In genomic region chr14:22922294-22922693, GRCh38 we compare ENCODE assay signal across 2 cellular contexts.
TF ChIP-seq lines count a peak whose summit lies in the region.

No MANE protein-coding gene starts in this region.

TF ChIP-seq in HCT116, 20 proteins besides CTCF, POLR2A, EP300 and RAD21:
- TF ChIP-seq SP1 (IDR thresholded peaks at IDR 0.05; ENCODE audit: low read depth) (no peak), EZH2 (IDR thresholded peaks at IDR 0.05) (no peak), ZFX (IDR thresholded peaks at IDR 0.05) (no peak), FOSL1 (IDR thresholded peaks at IDR 0.05; ENCODE audit: low read depth) (no peak), POLR2AphosphoS5 (IDR thresholded peaks at IDR 0.05; ENCODE audit: low read depth, low read length) (no peak), SIN3A (IDR thresholded peaks at IDR 0.05; ENCODE audit: low read depth) (no peak), JUND (IDR thresholded peaks at IDR 0.05) (no peak), TCF7L2 (IDR thresholded peaks at IDR 0.05; ENCODE audit: borderline replicate concordance, extremely low read depth, insufficient read depth, insufficient read length) (no peak), ATF3 (IDR thresholded peaks at IDR 0.05) (no peak)
- TF ChIP-seq, protein P1, sequence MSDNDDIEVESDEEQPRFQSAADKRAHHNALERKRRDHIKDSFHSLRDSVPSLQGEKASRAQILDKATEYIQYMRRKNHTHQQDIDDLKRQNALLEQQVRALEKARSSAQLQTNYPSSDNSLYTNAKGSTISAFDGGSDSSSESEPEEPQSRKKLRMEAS (IDR thresholded peaks at IDR 0.05): no peak

TF ChIP-seq in K562, 482 proteins besides CTCF, POLR2A, EP300 and RAD21:
- TF ChIP-seq ARID1B (IDR thresholded peaks at IDR 0.05) (0 out of 2 replicates have a peak, but pooled peaks have one; percentile 9), ZNF175 (CRISPR knock-in tag; IDR thresholded peaks at IDR 0.05; ENCODE audit: low read depth) (0 out of 2 replicates have a peak, but pooled peaks have one; percentile 21), TAF7 (tag; IDR thresholded peaks at IDR 0.05) (no peak), NFIX (CRISPR knock-in tag; IDR thresholded peaks at IDR 0.05; ENCODE audit: low read depth) (no peak), NONO (IDR thresholded peaks at IDR 0.05; ENCODE audit: low read depth in 2 of 2, low read length in 1 of 2) (no peak), RFX5 (IDR thresholded peaks at IDR 0.05; ENCODE audit: low read depth, low read length) (no peak), NFRKB (IDR thresholded peaks at IDR 0.05; ENCODE audit: low read depth) (no peak), SAFB2 (IDR thresholded peaks at IDR 0.05; ENCODE audit: borderline replicate concordance, low read depth, low read length, severe bottlenecking) (no peak), ZNF77 (CRISPR knock-in tag; IDR thresholded peaks at IDR 0.05) (no peak), PTRF (tag; IDR thresholded peaks at IDR 0.05) (no peak), ZNF146 (CRISPR knock-in tag; IDR thresholded peaks at IDR 0.05; ENCODE audit: unreplicated experiment) (no peak), MEIS2 (IDR thresholded peaks at IDR 0.05; ENCODE audit: partially characterized antibody) (peak; percentile 65), SREBF1 (IDR thresholded peaks at IDR 0.05; ENCODE audit: borderline replicate concordance, low read depth, low read length) (no peak), TOE1 (IDR thresholded peaks at IDR 0.05; ENCODE audit: borderline replicate concordance) (no peak), TOE1 (CRISPR knock-in tag; IDR thresholded peaks at IDR 0.05; ENCODE audit: borderline replicate concordance, low read depth) (no peak), GATAD2B (IDR thresholded peaks at IDR 0.05; ENCODE audit: borderline replicate concordance) (no peak), ZNF3 (CRISPR knock-in tag; IDR thresholded peaks at IDR 0.05) (no peak), PBX2 (CRISPR knock-in tag; IDR thresholded peaks at IDR 0.05; ENCODE audit: low read depth) (no peak), PBX2 (tag; conservative IDR thresholded peaks at IDR 0.05; ENCODE audit: low read depth) (peak; percentile 51), OTX1 (CRISPR knock-in tag; IDR thresholded peaks at IDR 0.05) (0 out of 2 replicates have a peak, but pooled peaks have one; percentile 49), ZNF143 (CRISPR knock-in tag; IDR thresholded peaks at IDR 0.05) (no peak), TAF1 (IDR thresholded peaks at IDR 0.05; ENCODE audit: control insufficient read depth, extremely low read depth, insufficient read depth, low read length, severe bottlenecking) (no peak), ZBTB11 (CRISPR knock-in tag; IDR thresholded peaks at IDR 0.05) (peak in 1 of 3 experiments; percentile 23; a peak in 1 of 6 replicates), ZNF408 (CRISPR knock-in tag; IDR thresholded peaks at IDR 0.05; ENCODE audit: low read depth) (no peak), ZNF785 (CRISPR knock-in tag; IDR thresholded peaks at IDR 0.05) (no peak), ETV1 (tag; conservative IDR thresholded peaks at IDR 0.05; ENCODE audit: low read depth) (peak; percentile 19; the same call in 1 of the 2 replicates)
- TF ChIP-seq, protein P2, sequence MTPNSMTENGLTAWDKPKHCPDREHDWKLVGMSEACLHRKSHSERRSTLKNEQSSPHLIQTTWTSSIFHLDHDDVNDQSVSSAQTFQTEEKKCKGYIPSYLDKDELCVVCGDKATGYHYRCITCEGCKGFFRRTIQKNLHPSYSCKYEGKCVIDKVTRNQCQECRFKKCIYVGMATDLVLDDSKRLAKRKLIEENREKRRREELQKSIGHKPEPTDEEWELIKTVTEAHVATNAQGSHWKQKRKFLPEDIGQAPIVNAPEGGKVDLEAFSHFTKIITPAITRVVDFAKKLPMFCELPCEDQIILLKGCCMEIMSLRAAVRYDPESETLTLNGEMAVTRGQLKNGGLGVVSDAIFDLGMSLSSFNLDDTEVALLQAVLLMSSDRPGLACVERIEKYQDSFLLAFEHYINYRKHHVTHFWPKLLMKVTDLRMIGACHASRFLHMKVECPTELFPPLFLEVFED (CRISPR knock-in tag; conservative IDR thresholded peaks at IDR 0.05): 0 out of 2 replicates have a peak, but pooled peaks have one; percentile 19
- TF ChIP-seq, protein P3, sequence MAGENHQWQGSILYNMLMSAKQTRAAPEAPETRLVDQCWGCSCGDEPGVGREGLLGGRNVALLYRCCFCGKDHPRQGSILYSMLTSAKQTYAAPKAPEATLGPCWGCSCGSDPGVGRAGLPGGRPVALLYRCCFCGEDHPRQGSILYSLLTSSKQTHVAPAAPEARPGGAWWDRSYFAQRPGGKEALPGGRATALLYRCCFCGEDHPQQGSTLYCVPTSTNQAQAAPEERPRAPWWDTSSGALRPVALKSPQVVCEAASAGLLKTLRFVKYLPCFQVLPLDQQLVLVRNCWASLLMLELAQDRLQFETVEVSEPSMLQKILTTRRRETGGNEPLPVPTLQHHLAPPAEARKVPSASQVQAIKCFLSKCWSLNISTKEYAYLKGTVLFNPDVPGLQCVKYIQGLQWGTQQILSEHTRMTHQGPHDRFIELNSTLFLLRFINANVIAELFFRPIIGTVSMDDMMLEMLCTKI (IDR thresholded peaks at IDR 0.05; ENCODE audit: partially characterized antibody): no peak
- TF ChIP-seq, protein P4, sequence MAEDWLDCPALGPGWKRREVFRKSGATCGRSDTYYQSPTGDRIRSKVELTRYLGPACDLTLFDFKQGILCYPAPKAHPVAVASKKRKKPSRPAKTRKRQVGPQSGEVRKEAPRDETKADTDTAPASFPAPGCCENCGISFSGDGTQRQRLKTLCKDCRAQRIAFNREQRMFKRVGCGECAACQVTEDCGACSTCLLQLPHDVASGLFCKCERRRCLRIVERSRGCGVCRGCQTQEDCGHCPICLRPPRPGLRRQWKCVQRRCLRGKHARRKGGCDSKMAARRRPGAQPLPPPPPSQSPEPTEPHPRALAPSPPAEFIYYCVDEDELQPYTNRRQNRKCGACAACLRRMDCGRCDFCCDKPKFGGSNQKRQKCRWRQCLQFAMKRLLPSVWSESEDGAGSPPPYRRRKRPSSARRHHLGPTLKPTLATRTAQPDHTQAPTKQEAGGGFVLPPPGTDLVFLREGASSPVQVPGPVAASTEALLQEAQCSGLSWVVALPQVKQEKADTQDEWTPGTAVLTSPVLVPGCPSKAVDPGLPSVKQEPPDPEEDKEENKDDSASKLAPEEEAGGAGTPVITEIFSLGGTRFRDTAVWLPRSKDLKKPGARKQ (CRISPR knock-in tag; IDR thresholded peaks at IDR 0.05): no peak
- TF ChIP-seq, protein P5, sequence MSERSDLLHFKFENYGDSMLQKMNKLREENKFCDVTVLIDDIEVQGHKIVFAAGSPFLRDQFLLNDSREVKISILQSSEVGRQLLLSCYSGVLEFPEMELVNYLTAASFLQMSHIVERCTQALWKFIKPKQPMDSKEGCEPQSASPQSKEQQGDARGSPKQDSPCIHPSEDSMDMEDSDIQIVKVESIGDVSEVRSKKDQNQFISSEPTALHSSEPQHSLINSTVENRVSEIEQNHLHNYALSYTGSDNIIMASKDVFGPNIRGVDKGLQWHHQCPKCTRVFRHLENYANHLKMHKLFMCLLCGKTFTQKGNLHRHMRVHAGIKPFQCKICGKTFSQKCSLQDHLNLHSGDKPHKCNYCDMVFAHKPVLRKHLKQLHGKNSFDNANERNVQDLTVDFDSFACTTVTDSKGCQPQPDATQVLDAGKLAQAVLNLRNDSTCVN (CRISPR knock-in tag; IDR thresholded peaks at IDR 0.05): no peak
- TF ChIP-seq, protein P6, sequence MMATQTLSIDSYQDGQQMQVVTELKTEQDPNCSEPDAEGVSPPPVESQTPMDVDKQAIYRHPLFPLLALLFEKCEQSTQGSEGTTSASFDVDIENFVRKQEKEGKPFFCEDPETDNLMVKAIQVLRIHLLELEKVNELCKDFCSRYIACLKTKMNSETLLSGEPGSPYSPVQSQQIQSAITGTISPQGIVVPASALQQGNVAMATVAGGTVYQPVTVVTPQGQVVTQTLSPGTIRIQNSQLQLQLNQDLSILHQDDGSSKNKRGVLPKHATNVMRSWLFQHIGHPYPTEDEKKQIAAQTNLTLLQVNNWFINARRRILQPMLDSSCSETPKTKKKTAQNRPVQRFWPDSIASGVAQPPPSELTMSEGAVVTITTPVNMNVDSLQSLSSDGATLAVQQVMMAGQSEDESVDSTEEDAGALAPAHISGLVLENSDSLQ (IDR thresholded peaks at IDR 0.05): peak; percentile 43
- TF ChIP-seq, protein P7, sequence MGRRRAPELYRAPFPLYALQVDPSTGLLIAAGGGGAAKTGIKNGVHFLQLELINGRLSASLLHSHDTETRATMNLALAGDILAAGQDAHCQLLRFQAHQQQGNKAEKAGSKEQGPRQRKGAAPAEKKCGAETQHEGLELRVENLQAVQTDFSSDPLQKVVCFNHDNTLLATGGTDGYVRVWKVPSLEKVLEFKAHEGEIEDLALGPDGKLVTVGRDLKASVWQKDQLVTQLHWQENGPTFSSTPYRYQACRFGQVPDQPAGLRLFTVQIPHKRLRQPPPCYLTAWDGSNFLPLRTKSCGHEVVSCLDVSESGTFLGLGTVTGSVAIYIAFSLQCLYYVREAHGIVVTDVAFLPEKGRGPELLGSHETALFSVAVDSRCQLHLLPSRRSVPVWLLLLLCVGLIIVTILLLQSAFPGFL (CRISPR knock-in tag; IDR thresholded peaks at IDR 0.05): no peak
- TF ChIP-seq, protein P8, sequence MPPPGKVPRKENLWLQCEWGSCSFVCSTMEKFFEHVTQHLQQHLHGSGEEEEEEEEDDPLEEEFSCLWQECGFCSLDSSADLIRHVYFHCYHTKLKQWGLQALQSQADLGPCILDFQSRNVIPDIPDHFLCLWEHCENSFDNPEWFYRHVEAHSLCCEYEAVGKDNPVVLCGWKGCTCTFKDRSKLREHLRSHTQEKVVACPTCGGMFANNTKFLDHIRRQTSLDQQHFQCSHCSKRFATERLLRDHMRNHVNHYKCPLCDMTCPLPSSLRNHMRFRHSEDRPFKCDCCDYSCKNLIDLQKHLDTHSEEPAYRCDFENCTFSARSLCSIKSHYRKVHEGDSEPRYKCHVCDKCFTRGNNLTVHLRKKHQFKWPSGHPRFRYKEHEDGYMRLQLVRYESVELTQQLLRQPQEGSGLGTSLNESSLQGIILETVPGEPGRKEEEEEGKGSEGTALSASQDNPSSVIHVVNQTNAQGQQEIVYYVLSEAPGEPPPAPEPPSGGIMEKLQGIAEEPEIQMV (tag; conservative IDR thresholded peaks at IDR 0.05; ENCODE audit: low read depth): no peak
- TF ChIP-seq, protein P9, sequence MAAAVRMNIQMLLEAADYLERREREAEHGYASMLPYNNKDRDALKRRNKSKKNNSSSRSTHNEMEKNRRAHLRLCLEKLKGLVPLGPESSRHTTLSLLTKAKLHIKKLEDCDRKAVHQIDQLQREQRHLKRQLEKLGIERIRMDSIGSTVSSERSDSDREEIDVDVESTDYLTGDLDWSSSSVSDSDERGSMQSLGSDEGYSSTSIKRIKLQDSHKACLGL (CRISPR knock-in tag; IDR thresholded peaks at IDR 0.05; ENCODE audit: borderline replicate concordance, poor library complexity, severe bottlenecking): no peak
